In genomic region chrX:46836701-46837542, GRCh38 we compare ENCODE assay signal across 8 cellular contexts. TPM values are rescaled to one million over a fixed set of nuclear protein-coding genes. Genes with fewer than 3 reads are reported as not detected.
A peak's percentile ranks its signal among the peaks of the same experiment; 100 is the strongest.
DNase-seq lines count a peak whose midpoint lies in the region; ATAC-seq and TF ChIP-seq lines count a peak whose summit lies in the region.

Gene RP2, plus strand, starts transcription at chrX:46837043. Its CDS starts 58 bp downstream, at chrX:46837101.

- no peaks in the 10 kb centered on the region for H3K27me3 ChIP-seq in GM23338 (ENCODE audit: insufficient read depth)
- H3K27me3 ChIP-seq in naive thymus-derived CD4-positive, alpha-beta T cell (ENCODE audit: control insufficient read depth in 2 of 2, insufficient read depth in 2 of 2, low read length in 2 of 2) = no peaks in the 10 kb centered on the region

- H3K4me3 Mint-ChIP-seq in GM23338 = peak within 1 kb of the TSS; percentile 97
- H3K4me3 Mint-ChIP-seq in activated T-helper 2 cell treated with anti-CD3 and anti-CD28 coated beads, Interferon-gamma antibody, Interleukin-2, Interleukin-4, amounts not matched to agents 10 μg/mL and 5 μg/mL and 100 μg/mL, durations not matched to agents 14 hours and 24 hours and 36 hours (ENCODE audit: low read depth) = peak within 1 kb of the TSS; percentile 97
- H3K4me3 Mint-ChIP-seq in naive thymus-derived CD4-positive, alpha-beta T cell = peak within 1 kb of the TSS; percentile 93 to 99 (median 97)
- peak within 1 kb of the TSS; percentile 97 for H3K4me3 Mint-ChIP-seq in stimulated activated memory B cell treated with anti-CD40 and anti-IgM and Interleukin-4, amounts not matched to agents 10 μg/mL and 1 μg/mL and 100 μg/mL, for 72 hours

- H3K4me3 ChIP-seq in GM23338 (peak within 1 kb of the TSS; percentile 78), fibroblast of mammary gland (ENCODE audit: control insufficient read depth, low read depth, low read length) (peak within 1 kb of the TSS; percentile 77)
- H3K4me3 ChIP-seq in naive thymus-derived CD4-positive, alpha-beta T cell (ENCODE audit: low read length) = peak within 1 kb of the TSS; percentile 91

- peak within 1 kb of the TSS; percentile 79 for H3K4me2 ChIP-seq in GM23338

- CTCF ChIA-PET in naive thymus-derived CD4-positive, alpha-beta T cell (lab: Charles Lee) = no interaction called here

- no peaks in the 10 kb centered on the region for H4K20me1 ChIP-seq in GM23338 (replicated peaks; ENCODE audit: insufficient read depth)

- no peaks in the 10 kb centered on the region; the same call in 2 of the 3 replicates for H3K4me1 Mint-ChIP-seq in GM23338
- H3K4me1 Mint-ChIP-seq in activated T-helper 2 cell treated with anti-CD3 and anti-CD28 coated beads, Interferon-gamma antibody, Interleukin-2, Interleukin-4, amounts not matched to agents 10 μg/mL and 5 μg/mL and 100 μg/mL, durations not matched to agents 14 hours and 24 hours and 36 hours (ENCODE audit: low read depth) = peaks cover 6% of the 10 kb centered on the region
- peaks cover 0 to 29% (median 12%) of the 10 kb centered on the region in 7 donors for H3K4me1 Mint-ChIP-seq in naive thymus-derived CD4-positive, alpha-beta T cell
- peaks cover 24% of the 10 kb centered on the region for H3K4me1 Mint-ChIP-seq in stimulated activated memory B cell treated with anti-CD40 and anti-IgM and Interleukin-4, amounts not matched to agents 10 μg/mL and 1 μg/mL and 100 μg/mL, for 72 hours

- no peaks in the 10 kb centered on the region for H3K36me3 ChIP-seq in GM23338 (ENCODE audit: insufficient read depth)
- peaks cover 0 to 6% (median 0%) of the 10 kb centered on the region in 3 experiments for H3K36me3 ChIP-seq in naive thymus-derived CD4-positive, alpha-beta T cell (ENCODE audit: control insufficient read depth in 2 of 3, insufficient read depth in 3 of 3, low read length in 3 of 3)

- H3K9me3 Mint-ChIP-seq in GM23338 = no peaks in the 10 kb centered on the region
- H3K9me3 Mint-ChIP-seq in activated T-helper 2 cell treated with anti-CD3 and anti-CD28 coated beads, Interferon-gamma antibody, Interleukin-2, Interleukin-4, amounts not matched to agents 10 μg/mL and 5 μg/mL and 100 μg/mL, durations not matched to agents 14 hours and 24 hours and 36 hours = no peaks in the 10 kb centered on the region
- H3K9me3 Mint-ChIP-seq in naive thymus-derived CD4-positive, alpha-beta T cell = peaks cover 0 to 1% (median 0%) of the 10 kb centered on the region in 11 donors
- H3K9me3 Mint-ChIP-seq in stimulated activated memory B cell treated with anti-CD40 and anti-IgM and Interleukin-4, amounts not matched to agents 10 μg/mL and 1 μg/mL and 100 μg/mL, for 72 hours = no peaks in the 10 kb centered on the region

- peaks cover 7% of the 10 kb centered on the region; the same call in 1 of the 2 replicates for H3K4me1 ChIP-seq in GM23338 (ENCODE audit: insufficient read depth)
- H3K4me1 ChIP-seq in naive thymus-derived CD4-positive, alpha-beta T cell (ENCODE audit: control insufficient read depth in 2 of 2, insufficient read depth in 2 of 2, low read length in 2 of 2) = no peaks in the 10 kb centered on the region

- H3K27ac Mint-ChIP-seq in GM23338 = peak within 1 kb of the TSS; percentile 95
- H3K27ac Mint-ChIP-seq in activated T-helper 2 cell treated with anti-CD3 and anti-CD28 coated beads, Interferon-gamma antibody, Interleukin-2, Interleukin-4, amounts not matched to agents 10 μg/mL and 5 μg/mL and 100 μg/mL, durations not matched to agents 14 hours and 24 hours and 36 hours = peak within 1 kb of the TSS; percentile 94
- H3K27ac Mint-ChIP-seq in naive thymus-derived CD4-positive, alpha-beta T cell = peak within 1 kb of the TSS; percentile 80 to 98 (median 93)
- peak within 1 kb of the TSS; percentile 96 for H3K27ac Mint-ChIP-seq in stimulated activated memory B cell treated with anti-CD40 and anti-IgM and Interleukin-4, amounts not matched to agents 10 μg/mL and 1 μg/mL and 100 μg/mL, for 72 hours

- no peaks in the 10 kb centered on the region for H3K9me3 ChIP-seq in naive thymus-derived CD4-positive, alpha-beta T cell (ENCODE audit: control insufficient read depth in 2 of 3, low read length in 3 of 3)

- peak within 1 kb of the TSS; percentile 88; the same call in 1 of the 2 replicates for H2AFZ ChIP-seq in GM23338

- H3F3A ChIP-seq in GM23338 (replicated peaks; ENCODE audit: low read depth) = no peaks in the 10 kb centered on the region

- H3K9me2 ChIP-seq in GM23338 (ENCODE audit: insufficient read depth) = no peaks in the 10 kb centered on the region

- intact Hi-C loops in activated T-helper 2 cell treated with anti-CD3 and anti-CD28 coated beads, Interferon-gamma antibody, Interleukin-2, Interleukin-4, amounts not matched to agents 10 μg/mL and 5 μg/mL and 100 μg/mL, durations not matched to agents 14 hours and 24 hours and 36 hours (cut with micrococcal nuclease) = loop anchor here (2.0 to 5.0 kb wide), 2 partner anchors 78 to 390 kb away; partner anchors contain the start of gene SLC9A7
- intact Hi-C loops in naive thymus-derived CD4-positive, alpha-beta T cell (cut with micrococcal nuclease) = loop anchor here (1.0 to 10.0 kb wide), 9 partner anchors 76 to 1638 kb away; partner anchors contain the start of genes NDUFB11 (in 2 of the 2), RBM10 (in 2 of the 2), SLC9A7 (in 2 of the 2) and CHST7 (in 1 of the 2)

- no peaks in the 10 kb centered on the region for H3K36me3 Mint-ChIP-seq in GM23338 (ENCODE audit: low read depth)
- no peaks in the 10 kb centered on the region for H3K36me3 Mint-ChIP-seq in activated T-helper 2 cell treated with anti-CD3 and anti-CD28 coated beads, Interferon-gamma antibody, Interleukin-2, Interleukin-4, amounts not matched to agents 10 μg/mL and 5 μg/mL and 100 μg/mL, durations not matched to agents 14 hours and 24 hours and 36 hours (ENCODE audit: low read depth)
- no peaks in the 10 kb centered on the region for H3K36me3 Mint-ChIP-seq in naive thymus-derived CD4-positive, alpha-beta T cell
- no peaks in the 10 kb centered on the region for H3K36me3 Mint-ChIP-seq in stimulated activated memory B cell treated with anti-CD40 and anti-IgM and Interleukin-4, amounts not matched to agents 10 μg/mL and 1 μg/mL and 100 μg/mL, for 72 hours

- TF ChIP-seq CTCF in GM23338 (conservative IDR thresholded peaks at IDR 0.05; ENCODE audit: low read depth in 2 of 2) (no peak), fibroblast of mammary gland (conservative IDR thresholded peaks at IDR 0.05; ENCODE audit: control insufficient read depth, insufficient read depth, low read depth, low read length) (no peak)

- POLR2A ChIA-PET in naive thymus-derived CD4-positive, alpha-beta T cell (lab: Charles Lee) = interaction anchor here (1.5 kb wide), 1 partner anchor 14 kb away, joined by 4 read pairs; no protein-coding TSS in a partner anchor

- H3K27ac ChIP-seq in GM23338 (ENCODE audit: low read depth) = 0 out of 2 replicates have a peak within 1 kb of the TSS, but pooled peaks have one; percentile 32
- peak within 1 kb of the TSS; percentile 83 for H3K27ac ChIP-seq in naive thymus-derived CD4-positive, alpha-beta T cell (ENCODE audit: low read depth, low read length)

- H3K79me2 ChIP-seq in GM23338 (replicated peaks; ENCODE audit: insufficient read depth) = peaks cover 32% of the 10 kb centered on the region

- peaks cover 5% of the 10 kb centered on the region for H3K27me3 Mint-ChIP-seq in GM23338 (ENCODE audit: insufficient read depth, low read depth, poor library complexity)
- peaks cover 6% of the 10 kb centered on the region for H3K27me3 Mint-ChIP-seq in activated T-helper 2 cell treated with anti-CD3 and anti-CD28 coated beads, Interferon-gamma antibody, Interleukin-2, Interleukin-4, amounts not matched to agents 10 μg/mL and 5 μg/mL and 100 μg/mL, durations not matched to agents 14 hours and 24 hours and 36 hours (ENCODE audit: low read depth)
- H3K27me3 Mint-ChIP-seq in naive thymus-derived CD4-positive, alpha-beta T cell = peaks cover 0 to 3% (median 0%) of the 10 kb centered on the region in 5 donors
- H3K27me3 Mint-ChIP-seq in stimulated activated memory B cell treated with anti-CD40 and anti-IgM and Interleukin-4, amounts not matched to agents 10 μg/mL and 1 μg/mL and 100 μg/mL, for 72 hours = no peaks in the 10 kb centered on the region

- DNase-seq in Daoy (ENCODE audit: low read depth) (peak; percentile 93), GM23338 (ENCODE audit: low spot score) (peak; percentile 92), Kasumi-1 (lab: John Stamatoyannopoulos, UW) (peak; percentile 90), RPMI8226 (peak; percentile 94), fibroblast of mammary gland (ENCODE audit: low read depth) (peak; percentile 91)
- DNase-seq in activated T-helper 2 cell treated with anti-CD3 and anti-CD28 coated beads, Interferon-gamma antibody, Interleukin-2, Interleukin-4, amounts not matched to agents 10 μg/mL and 5 μg/mL and 100 μg/mL, durations not matched to agents 14 hours and 24 hours and 36 hours (ENCODE audit: low spot score) = peak; percentile 82
- peak; percentile 65 to 84 (median 81) for DNase-seq in naive thymus-derived CD4-positive, alpha-beta T cell

- peak; percentile 98 for ATAC-seq in GM23338
- peak; percentile 98 for ATAC-seq in naive thymus-derived CD4-positive, alpha-beta T cell
- ATAC-seq in stimulated activated memory B cell treated with anti-CD40 and anti-IgM and Interleukin-4, amounts not matched to agents 10 μg/mL and 1 μg/mL and 100 μg/mL, for 72 hours = peak; percentile 99

TF ChIP-seq in GM23338, 12 proteins besides CTCF, POLR2A, EP300 and RAD21:
- TF ChIP-seq STAT1 (IDR thresholded peaks at IDR 0.05; ENCODE audit: unreplicated experiment) (no peak), NANOG (IDR thresholded peaks at IDR 0.05; ENCODE audit: borderline replicate concordance) (no peak), POLR2AphosphoS5 (IDR thresholded peaks at IDR 0.05; ENCODE audit: low read depth) (peak; percentile 62; the same call in 1 of the 2 replicates), CREB1 (CRISPR knock-in tag; IDR thresholded peaks at IDR 0.05; ENCODE audit: low read depth) (no peak; the same call in 1 of the 2 replicates)

RNA-seq across cellular contexts. Expression of gene RP2, which starts in this region (rescaled TPM):
- total RNA-seq in Daoy (2014; rRNA removed; shearing (Covaris generic)) = 9.7 and 11.8 TPM in 2 replicates
- total RNA-seq in GM23338 (2014; rRNA removed; shearing (Covaris generic)) = 11.0 and 12.1 TPM in 2 replicates
- 4.5 TPM in 2 replicates for polyA plus RNA-seq in GM23338 (2016; fragmentation: Nextera tagmentation; extraction: Ambion mirVana)
- 8.8 and 9.6 TPM in 2 replicates for total RNA-seq in activated T-helper 2 cell treated with anti-CD3 and anti-CD28 coated beads, Interferon-gamma antibody, Interleukin-2, Interleukin-4, amounts not matched to agents 10 μg/mL and 5 μg/mL and 100 μg/mL, durations not matched to agents 14 hours and 24 hours and 36 hours
- total RNA-seq in naive thymus-derived CD4-positive, alpha-beta T cell = 10 to 100 TPM in 1 of 5 experiments, 1 to 10 TPM in 4; 4.9 to 14.5 (median 6.3) TPM
- polyA plus RNA-seq in naive thymus-derived CD4-positive, alpha-beta T cell = 1 to 10 TPM; 3.2 to 5.9 TPM

Comparison
In these comparisons a context has a peak if more than half of its experiments do, and no peak if none do; other contexts are left out.
1. Peak in every context shown above with its lines: DNase-seq, ATAC-seq, H3K4me3 ChIP-seq and H3K27ac ChIP-seq.